ENCODE assay signal across 8 cellular contexts in genomic region chr1:86155807-86156561, GRCh38. TPM values are rescaled to one million over a fixed set of nuclear protein-coding genes. Genes with fewer than 3 reads are reported as not detected.
DNase-seq lines count a peak whose midpoint lies in the region; ATAC-seq and TF ChIP-seq lines count a peak whose summit lies in the region.

No MANE protein-coding gene starts in this region.

- peak overlapping the region; percentile 56 to 67 for H3K4me3 Mint-ChIP-seq in activated T-cell treated with anti-CD3 and anti-CD28 coated beads, Interleukin-2, amount 50 U/mL, for 72 hours

- no peak for TF ChIP-seq POLR2A in sigmoid colon (IDR thresholded peaks at IDR 0.05)

- peak overlapping the region; percentile 29 to 54 (median 44) for H3K4me3 ChIP-seq in sigmoid colon

- ATAC-seq in activated T-cell treated with anti-CD3 and anti-CD28 coated beads, Interleukin-2, amount 50 U/mL, for 72 hours (replicated peaks in 1 of 2), result peak in 1 of 2 donors; percentile 34
- ATAC-seq in activated CD4-positive, CD25-positive, alpha-beta regulatory T cell treated with anti-CD3 and anti-CD28 coated beads, Interleukin-2, amount 50 U/mL, for 24 hours, result no peak

- H3K27me3 ChIP-seq in sigmoid colon, result no peaks in the 10 kb centered on the region

- DNase-seq in NCI-H345 treated with DMSO at 0.1 percent for 48 hours (lab: John Stamatoyannopoulos, UW; ENCODE audit: unreplicated experiment) (peak; percentile 30), NCI-H345 (lab: John Stamatoyannopoulos, UW) (no peak), hepatic stellate cell (ENCODE audit: low spot score) (peak; percentile 36), sigmoid colon (peak; percentile 85), GOT3 (lab: John Stamatoyannopoulos, UW) (no peak), dedifferentiated amniotic fluid mesenchymal stem cell (ENCODE audit: extremely low spot score) (no peak)
- no peak for DNase-seq in activated T-cell treated with anti-CD3 and anti-CD28 coated beads, Interleukin-2, amount 50 U/mL, for 72 hours

- peaks cover under 1 to 2% of the 10 kb centered on the region in 2 donors for H3K9me3 Mint-ChIP-seq in activated T-cell treated with anti-CD3 and anti-CD28 coated beads, Interleukin-2, amount 50 U/mL, for 72 hours

- intact Hi-C loops in sigmoid colon (cut with DNase I), result loop anchor here (2.0 kb wide), 1 partner anchor 35 kb away; no protein-coding TSS in a partner anchor

- no peak overlapping the region for H3K27ac Mint-ChIP-seq in activated T-cell treated with anti-CD3 and anti-CD28 coated beads, Interleukin-2, amount 50 U/mL, for 72 hours

- H3K36me3 Mint-ChIP-seq in activated T-cell treated with anti-CD3 and anti-CD28 coated beads, Interleukin-2, amount 50 U/mL, for 72 hours (ENCODE audit: insufficient read depth in 2 of 2), result peaks cover 0 to 2% of the 10 kb centered on the region in 2 donors

- peaks cover 44% of the 10 kb centered on the region for H3K27me3 Mint-ChIP-seq in activated T-cell treated with anti-CD3 and anti-CD28 coated beads, Interleukin-2, amount 50 U/mL, for 72 hours (ENCODE audit: low read depth)

- no peaks in the 10 kb centered on the region for H3K4me1 Mint-ChIP-seq in activated T-cell treated with anti-CD3 and anti-CD28 coated beads, Interleukin-2, amount 50 U/mL, for 72 hours (ENCODE audit: low read depth)

- H3K27ac ChIP-seq in sigmoid colon, result peak overlapping the region; percentile 76 to 85 (median 78)

- H3K36me3 ChIP-seq in sigmoid colon, result no peaks in the 10 kb centered on the region

- H3K9me3 ChIP-seq in sigmoid colon, result no peaks in the 10 kb centered on the region

- TF ChIP-seq EP300 in sigmoid colon (IDR thresholded peaks at IDR 0.05), result no peak

- peaks cover 0 to 46% (median 39%) of the 10 kb centered on the region in 4 donors for H3K4me1 ChIP-seq in sigmoid colon

- WGBS in sigmoid colon, 2 donors, result 1 to 2% methylated on average over 40 of the region's 40 CpGs

- TF ChIP-seq CTCF in sigmoid colon (IDR thresholded peaks at IDR 0.05), result no peak

RNA-seq across cellular contexts. Expression of gene COL24A1, which starts 0.6 kb away (rescaled TPM):
- under 1 TPM; 0.12 to 0.34 TPM for total RNA-seq in activated T-cell treated with anti-CD3 and anti-CD28 coated beads, Interleukin-2, amount 50 U/mL, for 72 hours
- 1 to 10 TPM; 5.8 to 8.6 (median 7.8) TPM for total RNA-seq in sigmoid colon
- polyA plus RNA-seq in sigmoid colon, result 1 to 10 TPM in 1 of 3 donors, under 1 TPM in 1, not detected in 1; under 0.01 to 1.5 TPM

Comparison
In these comparisons a context has a peak if more than half of its experiments do, and no peak if none do; other contexts are left out.
1. DNase-seq: peak in NCI-H345 treated with DMSO at 0.1 percent for 48 hours (single experiment), hepatic stellate cell (single experiment) and sigmoid colon (single experiment); none in NCI-H345 (single experiment), activated T-cell treated with anti-CD3 and anti-CD28 coated beads, Interleukin-2, amount 50 U/mL, for 72 hours (0 of 2), GOT3 (single experiment) and dedifferentiated amniotic fluid mesenchymal stem cell (single experiment).
2. RNA of gene COL24A1, which starts 0.6 kb away (total RNA-seq): 5.8 to 8.6 TPM in sigmoid colon; 0.12 to 0.34 TPM in activated T-cell treated with anti-CD3 and anti-CD28 coated beads, Interleukin-2, amount 50 U/mL, for 72 hours; every median in the first group is over 4 times any median in the second.